In genomic region chr2:222613715-222614331, GRCh38 we compare ENCODE assay signal across 8 cellular contexts. TPM values are rescaled to one million over a fixed set of nuclear protein-coding genes. Genes with fewer than 3 reads are reported as not detected.
DNase-seq lines count a peak whose midpoint lies in the region; ATAC-seq, FAIRE-seq and TF ChIP-seq lines count a peak whose summit lies in the region.

No MANE protein-coding gene starts in this region.

- H3K36me3 Mint-ChIP-seq in activated naive CD4-positive, alpha-beta T cell treated with anti-CD3 and anti-CD28 coated beads, Interleukin-2, amount 50 U/mL, for 72 hours = peaks cover 0 to 17% of the 10 kb centered on the region in 2 donors

- H3K4me3 ChIP-seq in astrocyte of the spinal cord (ENCODE audit: low read depth, low read length) (no peak overlapping the region), transverse colon (no peak overlapping the region)

- no peak overlapping the region for H3K27ac Mint-ChIP-seq in activated naive CD4-positive, alpha-beta T cell treated with anti-CD3 and anti-CD28 coated beads, Interleukin-2, amount 50 U/mL, for 72 hours

- H3K36me3 ChIP-seq in transverse colon = peaks cover 0 to 7% (median 0%) of the 10 kb centered on the region in 4 donors

- no peaks in the 10 kb centered on the region for H3K9me3 Mint-ChIP-seq in activated naive CD4-positive, alpha-beta T cell treated with anti-CD3 and anti-CD28 coated beads, Interleukin-2, amount 50 U/mL, for 72 hours

- no peak overlapping the region for H3K27ac ChIP-seq in transverse colon

- H3K27me3 ChIP-seq in transverse colon = no peaks in the 10 kb centered on the region

- no peaks in the 10 kb centered on the region for H3K4me1 ChIP-seq in transverse colon

- FAIRE-seq in islet of Langerhans (lab: Jason Lieb, UNC) = peak; percentile 78

- DNase-seq in DMS153 treated with DMSO at 0.1 percent for 48 hours (lab: John Stamatoyannopoulos, UW; ENCODE audit: unreplicated experiment) = peak; percentile 44
- DNase-seq in NCI-H345 (lab: John Stamatoyannopoulos, UW) = peak; percentile 47
- peak; percentile 69 for DNase-seq in astrocyte of the spinal cord (ENCODE audit: low read depth, low spot score)
- DNase-seq in transverse colon = no peak
- no peak for DNase-seq in activated naive CD4-positive, alpha-beta T cell treated with anti-CD3 and anti-CD28 coated beads, Interleukin-2, amount 50 U/mL, for 72 hours (ENCODE audit: low spot score in 2 of 2)

- no peaks in the 10 kb centered on the region for H3K9me3 ChIP-seq in transverse colon

- TF ChIP-seq POLR2A in transverse colon (IDR thresholded peaks at IDR 0.05) = no peak

- in situ Hi-C loops in astrocyte of the spinal cord (cut with HindIII; ENCODE audit: low sequenced_read_pairs) (no loop called here), transverse colon (cut with MboI; ENCODE audit: low pct_ligation_motif_present in 1 of 4, low pct_unique_long_range_greater_than_20kb in 1 of 4, low sequenced_read_pairs in 3 of 4) (loop anchor here in 2 of 4 donors (25.0 kb wide), 1 partner anchor 552 kb away; no protein-coding TSS in a partner anchor)

- intact Hi-C loops in transverse colon (cut with DNase I; ENCODE audit: low total_unique reads) = loop anchor here (5.0 kb wide), 1 partner anchor 297 kb away; no protein-coding TSS in a partner anchor

- peak; percentile 93 for ATAC-seq in GM19395 (IDR thresholded peaks at IDR 0.05; ENCODE audit: unreplicated experiment)
- ATAC-seq in HG03196 (IDR thresholded peaks at IDR 0.05; ENCODE audit: unreplicated experiment) = peak; percentile 79
- ATAC-seq in activated naive CD4-positive, alpha-beta T cell treated with anti-CD3 and anti-CD28 coated beads, Interleukin-2, amount 50 U/mL, for 72 hours = no peak

- peak; percentile 80 for TF ChIP-seq CTCF in astrocyte of the spinal cord (IDR thresholded peaks at IDR 0.05; ENCODE audit: low read depth, low read length)
- TF ChIP-seq CTCF in transverse colon (IDR thresholded peaks at IDR 0.05) = peak; percentile 66 to 80 (median 73)

- TF ChIP-seq EP300 in transverse colon (IDR thresholded peaks at IDR 0.05; ENCODE audit: low read depth) = no peak

- WGBS in transverse colon (ENCODE audit: low coverage in 1 of 2), 2 donors = 53 to 54% methylated on average over 3 of the region's 3 CpGs

RNA-seq across cellular contexts. Expression of gene FARSB, which starts 42.1 kb away (rescaled TPM):
- total RNA-seq in transverse colon = 10 to 100 TPM in 2 of 4 donors, 1 to 10 TPM in 2; 7.2 to 18.6 (median 9.5) TPM
- 10 to 100 TPM; 30.8 to 39.5 TPM for total RNA-seq in activated naive CD4-positive, alpha-beta T cell treated with anti-CD3 and anti-CD28 coated beads, Interleukin-2, amount 50 U/mL, for 72 hours

RNA-seq across cellular contexts. Expression of gene MOGAT1, which starts 57.6 kb away (rescaled TPM):
- total RNA-seq in transverse colon = under 1 TPM in 1 of 4 donors, not detected in 3; 0.80 TPM
- total RNA-seq in activated naive CD4-positive, alpha-beta T cell treated with anti-CD3 and anti-CD28 coated beads, Interleukin-2, amount 50 U/mL, for 72 hours = not detected

Comparison
In these comparisons a context has a peak if more than half of its experiments do, and no peak if none do; other contexts are left out.
1. DNase-seq: peak in DMS153 treated with DMSO at 0.1 percent for 48 hours (single experiment), NCI-H345 (single experiment) and astrocyte of the spinal cord (single experiment); none in transverse colon (single experiment) and activated naive CD4-positive, alpha-beta T cell treated with anti-CD3 and anti-CD28 coated beads, Interleukin-2, amount 50 U/mL, for 72 hours (0 of 2).
2. ATAC-seq: peak in GM19395 (single experiment) and HG03196 (single experiment); none in activated naive CD4-positive, alpha-beta T cell treated with anti-CD3 and anti-CD28 coated beads, Interleukin-2, amount 50 U/mL, for 72 hours (0 of 2).